30 cellular contexts compared by ENCODE assay signal in genomic region chr6:106770663-106771062, GRCh38.
"Had no signal": no experiment of that assay in that cellular context is flagged by ENCODE, and none has a peak within 500 bp of the region (broad histone marks: within the 10 kb centered on the region; RNA-seq: fewer than 3 reads in every experiment).

No MANE protein-coding gene starts in this region.

- H3K27me3 Mint-ChIP-seq: dendritic cell treated with granulocyte-macrophage colony-stimulating factor and Interleukin-4, amounts not matched to agents 40 ng/mL and 50 ng/mL, for 4 days had no signal

- H3K9me3 Mint-ChIP-seq: dendritic cell treated with granulocyte-macrophage colony-stimulating factor and Interleukin-4, amounts not matched to agents 40 ng/mL and 50 ng/mL, for 4 days; effector memory CD8-positive, alpha-beta T cell had no signal

- DNase-seq: colonic mucosa; cortex of kidney; dermis blood vessel endothelial cell; dorsolateral prefrontal cortex; effector CD4-positive, alpha-beta T cell; effector CD8-positive, alpha-beta T cell; effector memory CD4-positive, alpha-beta T cell; effector memory CD8-positive, alpha-beta T cell; endodermal cell; erythroblast; esophagus squamous epithelium; foreskin fibroblast; foreskin keratinocyte; foreskin melanocyte; gastrocnemius medialis; glutamatergic neuron; head of caudate nucleus; heart left ventricle; heart right ventricle had no signal

- H3K79me2 ChIP-seq: hepatocyte had no signal

- H3K36me3 ChIP-seq: colonic mucosa, esophagus muscularis mucosa, esophagus squamous epithelium, gastrocnemius medialis, gastroesophageal sphincter, heart left ventricle, heart right ventricle had no signal

- FAIRE-seq: colon, endometrium, endothelial cell of umbilical vein, frontal cortex had no signal

- H3K9me3 ChIP-seq: colonic mucosa, gastrocnemius medialis had no signal

- H2AFZ ChIP-seq: hepatocyte had no signal

- ATAC-seq: effector memory CD8-positive, alpha-beta T cell; esophagus mucosa; foreskin keratinocyte; gastrocnemius medialis; gastroesophageal sphincter; heart left ventricle; heart right ventricle had no signal

- H3K4me3 ChIP-seq: colonic mucosa, coronary artery, dorsolateral prefrontal cortex, esophagus muscularis mucosa, esophagus squamous epithelium, gastrocnemius medialis, gastroesophageal sphincter, heart left ventricle, heart right ventricle, hepatocyte had no signal

- H3K4me3 Mint-ChIP-seq: dendritic cell treated with granulocyte-macrophage colony-stimulating factor and Interleukin-4, amounts not matched to agents 40 ng/mL and 50 ng/mL, for 4 days; effector memory CD8-positive, alpha-beta T cell; endodermal cell had no signal

- H3K4me1 ChIP-seq: colonic mucosa, foreskin keratinocyte, gastrocnemius medialis, gastroesophageal sphincter, heart left ventricle, heart right ventricle had no signal

- H3K4me2 ChIP-seq: hepatocyte had no signal

- H3K27ac ChIP-seq: colonic mucosa, coronary artery, dorsolateral prefrontal cortex, epithelial cell of prostate, esophagus muscularis mucosa, esophagus squamous epithelium, foreskin keratinocyte, gastrocnemius medialis, gastroesophageal sphincter, heart left ventricle, heart right ventricle, hepatocyte had no signal

- H3K27ac Mint-ChIP-seq: dendritic cell treated with granulocyte-macrophage colony-stimulating factor and Interleukin-4, amounts not matched to agents 40 ng/mL and 50 ng/mL, for 4 days; effector memory CD8-positive, alpha-beta T cell; endodermal cell had no signal

- H3K27me3 ChIP-seq: colonic mucosa, dorsolateral prefrontal cortex, esophagus muscularis mucosa, esophagus squamous epithelium, foreskin keratinocyte, gastrocnemius medialis, gastroesophageal sphincter, heart left ventricle, hepatocyte had no signal
